Comparison of ENCODE assay signal across 8 cellular contexts in the genomic region with DNA sequence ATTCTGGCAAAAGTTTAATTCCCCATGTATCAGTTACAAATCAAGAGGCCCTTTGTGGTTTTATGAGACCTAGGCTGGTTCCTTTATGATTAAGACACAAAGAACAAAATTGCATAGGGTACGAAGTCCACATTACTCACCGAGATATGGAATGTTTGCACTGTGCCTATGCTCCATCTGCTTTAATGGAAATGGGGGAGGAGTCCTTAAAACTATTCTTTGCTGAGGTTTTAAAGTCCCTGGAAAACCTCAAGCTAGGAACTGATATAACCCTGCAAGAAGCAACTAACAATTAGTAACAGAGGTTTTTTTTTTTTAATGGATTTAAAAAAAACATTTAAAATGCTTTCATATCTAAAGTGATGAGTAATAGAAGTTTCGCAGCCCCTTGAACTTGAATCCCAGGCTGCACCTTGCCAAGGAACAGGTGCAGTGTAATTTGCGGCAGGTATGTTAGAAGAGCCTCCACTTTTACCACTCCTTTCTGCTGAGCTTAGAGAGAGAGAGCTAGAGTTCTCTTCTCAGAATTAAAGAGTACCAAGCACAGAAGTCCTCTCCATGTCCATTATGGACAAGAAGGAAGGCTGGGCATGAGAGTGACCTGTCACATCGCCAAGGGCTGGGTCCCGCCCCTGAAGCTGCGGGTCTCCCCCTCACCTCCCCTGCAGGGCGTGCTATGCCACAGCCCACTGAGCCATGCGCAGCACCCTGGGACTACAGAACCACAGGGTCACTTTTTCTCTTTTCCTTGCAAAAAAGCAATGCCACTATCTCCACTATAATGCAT. TPM values are rescaled to one million over a fixed set of nuclear protein-coding genes. Genes with fewer than 3 reads are reported as not detected.
A peak's percentile ranks its signal among the peaks of the same experiment; 100 is the strongest.
DNase-seq lines count a peak whose midpoint lies in the region; ATAC-seq and TF ChIP-seq lines count a peak whose summit lies in the region.

No MANE protein-coding gene starts in this region.

- H3K4me3 ChIP-seq in esophagus (ENCODE audit: low read depth in 1 of 2, low read length in 2 of 2) = peak overlapping the region in 1 of 2 donors; percentile 63
- H3K4me3 ChIP-seq in smooth muscle cell = peak overlapping the region; percentile 48

- peaks cover 3% of the 10 kb centered on the region for H4K20me1 ChIP-seq in smooth muscle cell (ENCODE audit: low read depth)

- DNase-seq in NCI-H2107 treated with DMSO at 0.1 percent for 48 hours (lab: John Stamatoyannopoulos, UW; ENCODE audit: unreplicated experiment) = peak; percentile 53
- DNase-seq in NCI-H2107 (lab: John Stamatoyannopoulos, UW) = no peak
- DNase-seq in RWPE1 (ENCODE audit: low spot score) = peak; percentile 69
- DNase-seq in smooth muscle cell (lab: John Stamatoyannopoulos, UW; ENCODE audit: unreplicated experiment) = no peak
- DNase-seq in iPS-NIHi11 (ENCODE audit: low spot score) = no peak

- H2AFZ ChIP-seq in smooth muscle cell (ENCODE audit: low read depth) = no peak overlapping the region

- H3K36me3 ChIP-seq in esophagus (ENCODE audit: control insufficient read depth in 2 of 2, insufficient read depth in 2 of 2, low read length in 1 of 2) (peaks cover 2 to 13% of the 10 kb centered on the region in 2 donors), smooth muscle cell (ENCODE audit: low read depth) (peaks cover 11% of the 10 kb centered on the region)

- ATAC-seq in GM21360 (IDR thresholded peaks at IDR 0.05; ENCODE audit: unreplicated experiment) (no peak), HG03039 (IDR thresholded peaks at IDR 0.05; ENCODE audit: unreplicated experiment) (no peak)

- H3K27me3 ChIP-seq in esophagus (ENCODE audit: control insufficient read depth in 1 of 2, insufficient read depth in 2 of 2, low read length in 2 of 2) (no peaks in the 10 kb centered on the region), smooth muscle cell (ENCODE audit: low read depth) (no peaks in the 10 kb centered on the region)

- H3K27ac ChIP-seq in RWPE1 (no peak overlapping the region), esophagus (ENCODE audit: low read depth in 2 of 2, low read length in 1 of 2) (peak overlapping the region; percentile 31 to 90), smooth muscle cell (ENCODE audit: low read depth) (no peak overlapping the region)

- H3K4me2 ChIP-seq in smooth muscle cell = peak overlapping the region; percentile 86

- H3K9me3 ChIP-seq in esophagus (ENCODE audit: control insufficient read depth in 2 of 2, insufficient read depth in 1 of 2, low read depth in 1 of 2, low read length in 1 of 2) (no peaks in the 10 kb centered on the region), smooth muscle cell (replicated peaks; ENCODE audit: low read depth) (no peaks in the 10 kb centered on the region)

- 39 to 48% methylated on average over 9 of the region's 9 CpGs for WGBS in esophagus, 2 donors
- WGBS in smooth muscle cell (ENCODE audit: low lambda C conversion rate) = 67% methylated on average over 9 of the region's 9 CpGs

- no peak overlapping the region for H3K9ac ChIP-seq in smooth muscle cell (ENCODE audit: low read depth)

- H3K79me2 ChIP-seq in smooth muscle cell (ENCODE audit: low read depth) = peaks cover 3% of the 10 kb centered on the region

- peaks cover 7 to 13% of the 10 kb centered on the region in 2 donors for H3K4me1 ChIP-seq in esophagus (ENCODE audit: control insufficient read depth in 2 of 2, insufficient read depth in 2 of 2, low read length in 1 of 2)
- H3K4me1 ChIP-seq in smooth muscle cell (ENCODE audit: low read depth) = peaks cover 17% of the 10 kb centered on the region

- peaks cover 16% of the 10 kb centered on the region for H3F3A ChIP-seq in smooth muscle cell (ENCODE audit: low read depth)

- TF ChIP-seq CTCF in RWPE1 (conservative IDR thresholded peaks at IDR 0.05; ENCODE audit: low read depth) = no peak
- TF ChIP-seq CTCF in smooth muscle cell (IDR thresholded peaks at IDR 0.05; ENCODE audit: borderline replicate concordance, insufficient read depth, poor library complexity, severe bottlenecking) = no peak

- POLR2A ChIA-PET in RWPE1 (lab: Yijun Ruan, JAX; ENCODE audit: low non-redundant PET) = no interaction called here

- CTCF ChIA-PET in RWPE1 (lab: Yijun Ruan, JAX) = no interaction called here

RNA-seq across cellular contexts. Expression of a gene that starts 2.3 kb away (rescaled TPM):
- polyA plus RNA-seq in esophagus (100 to 1,000 TPM; 302 to 549 TPM), smooth muscle cell (17.7 and 21.9 TPM in 2 replicates)
- total RNA-seq in smooth muscle cell = 10.5 and 14.8 TPM in 2 replicates

Comparison
In these comparisons a context has a peak if more than half of its experiments do, and no peak if none do; other contexts are left out.
1. DNase-seq: peak in NCI-H2107 treated with DMSO at 0.1 percent for 48 hours (single experiment) and RWPE1 (single experiment); none in NCI-H2107 (single experiment), smooth muscle cell (single experiment) and iPS-NIHi11 (single experiment).
2. H3K27ac ChIP-seq: peak in esophagus (2 of 2); none in RWPE1 (single experiment) and smooth muscle cell (single experiment).
3. RNA of a gene that starts 2.3 kb away (polyA plus RNA-seq): 302 to 549 TPM in esophagus; 17.7 to 21.9 TPM in smooth muscle cell; every median in the first group is over 10 times any median in the second.